Comparison of ENCODE assay signal across 10 cellular contexts in genomic region chr17:75571197-75571884, GRCh38. TPM values are rescaled to one million over a fixed set of nuclear protein-coding genes. Genes with fewer than 3 reads are reported as not detected.
A peak's percentile ranks its signal among the peaks of the same experiment; 100 is the strongest.
DNase-seq lines count a peak whose midpoint lies in the region; ATAC-seq and TF ChIP-seq lines count a peak whose summit lies in the region.
"Had no signal": no experiment of that assay in that cellular context is flagged by ENCODE, and none has a peak within 500 bp of the region (broad histone marks: within the 10 kb centered on the region; RNA-seq: fewer than 3 reads in every experiment).

No MANE protein-coding gene starts in this region.

- no peaks in the 10 kb centered on the region for H4K20me1 ChIP-seq in OCI-LY1 (ENCODE audit: insufficient read depth, low read length)

- peaks cover 9 to 16% of the 10 kb centered on the region in 2 donors for H3K36me3 Mint-ChIP-seq in stimulated activated naive B cell treated with anti-CD40 and anti-IgM and Interleukin-4, amounts not matched to agents 10 μg/mL and 1 μg/mL and 100 μg/mL, for 72 hours
- H3K36me3 Mint-ChIP-seq: activated CD4-positive, alpha-beta memory T cell treated with anti-CD3 and anti-CD28 coated beads for 36 hours had no signal

- H3K9me2 ChIP-seq in OCI-LY1 (ENCODE audit: low read depth, low read length): no peaks in the 10 kb centered on the region

- peak overlapping the region; percentile 45 for H3K4me3 ChIP-seq in OCI-LY1 (ENCODE audit: low read depth, low read length, poor library complexity, severe bottlenecking)
- H3K4me3 ChIP-seq in fibroblast of pulmonary artery (replicated peaks; ENCODE audit: low read depth, low read length): no peak overlapping the region
- no peak overlapping the region for H3K4me3 ChIP-seq in H7 (ENCODE audit: insufficient read depth, low read depth, low read length)

- peak overlapping the region; percentile 68 to 76 for H3K4me3 Mint-ChIP-seq in stimulated activated naive B cell treated with anti-CD40 and anti-IgM and Interleukin-4, amounts not matched to agents 10 μg/mL and 1 μg/mL and 100 μg/mL, for 72 hours
- H3K4me3 Mint-ChIP-seq: activated CD4-positive, alpha-beta memory T cell treated with anti-CD3 and anti-CD28 coated beads for 36 hours had no signal

- peak overlapping the region; percentile 99 for H3K27ac Mint-ChIP-seq in stimulated activated naive B cell treated with anti-CD40 and anti-IgM and Interleukin-4, amounts not matched to agents 10 μg/mL and 1 μg/mL and 100 μg/mL, for 72 hours
- H3K27ac Mint-ChIP-seq: activated CD4-positive, alpha-beta memory T cell treated with anti-CD3 and anti-CD28 coated beads for 36 hours had no signal

- peak overlapping the region; percentile 47; the same call in 1 of the 2 replicates for H3K9ac ChIP-seq in OCI-LY1 (ENCODE audit: low read length)

- no peaks in the 10 kb centered on the region for H3K9me3 Mint-ChIP-seq in stimulated activated naive B cell treated with anti-CD40 and anti-IgM and Interleukin-4, amounts not matched to agents 10 μg/mL and 1 μg/mL and 100 μg/mL, for 72 hours
- H3K9me3 Mint-ChIP-seq: activated CD4-positive, alpha-beta memory T cell treated with anti-CD3 and anti-CD28 coated beads for 36 hours had no signal

- H3K4me1 Mint-ChIP-seq in stimulated activated naive B cell treated with anti-CD40 and anti-IgM and Interleukin-4, amounts not matched to agents 10 μg/mL and 1 μg/mL and 100 μg/mL, for 72 hours: peaks cover 17 to 28% of the 10 kb centered on the region in 2 donors

- H3F3A ChIP-seq in OCI-LY1 (ENCODE audit: insufficient read depth, low read length): no peaks in the 10 kb centered on the region

- no peak overlapping the region for H3K27ac ChIP-seq in OCI-LY1 (ENCODE audit: low read depth, low read length, poor library complexity, severe bottlenecking)
- H3K27ac ChIP-seq: foreskin keratinocyte had no signal

- H3K9me3 ChIP-seq in OCI-LY1 (ENCODE audit: low read length): no peaks in the 10 kb centered on the region

- H3K27me3 ChIP-seq in OCI-LY1 (ENCODE audit: insufficient read depth, low read length): peaks cover 3% of the 10 kb centered on the region; the same call in 1 of the 2 replicates
- H3K27me3 ChIP-seq in H7 (ENCODE audit: control insufficient read depth, insufficient read depth, low read length): no peaks in the 10 kb centered on the region
- H3K27me3 ChIP-seq: foreskin keratinocyte had no signal

- DNase-seq in NCI-H82 (lab: John Stamatoyannopoulos, UW): peak; percentile 23
- DNase-seq in NCI-H82 treated with DMSO at 0.1 percent for 48 hours (lab: John Stamatoyannopoulos, UW; ENCODE audit: unreplicated experiment): no peak
- peak; percentile 24 for DNase-seq in fibroblast of pulmonary artery (ENCODE audit: low read depth)
- DNase-seq in stimulated activated naive B cell treated with anti-CD40 and anti-IgM and Interleukin-4, amounts not matched to agents 10 μg/mL and 1 μg/mL and 100 μg/mL, for 72 hours: peak; percentile 79
- DNase-seq in H7: no peak
- DNase-seq in activated CD4-positive, alpha-beta T cell treated with anti-CD3 and anti-CD28 coated beads, Interleukin-2, amount 50 U/mL, for 4 hours: no peak
- DNase-seq: activated CD4-positive, alpha-beta memory T cell treated with anti-CD3 and anti-CD28 coated beads for 36 hours; foreskin keratinocyte had no signal

- H3K4me1 ChIP-seq in OCI-LY1 (ENCODE audit: insufficient read depth, low read length, severe bottlenecking): peaks cover 13% of the 10 kb centered on the region
- H3K4me1 ChIP-seq: foreskin keratinocyte had no signal

- H3K27me3 Mint-ChIP-seq in stimulated activated naive B cell treated with anti-CD40 and anti-IgM and Interleukin-4, amounts not matched to agents 10 μg/mL and 1 μg/mL and 100 μg/mL, for 72 hours: no peaks in the 10 kb centered on the region
- H3K27me3 Mint-ChIP-seq: activated CD4-positive, alpha-beta memory T cell treated with anti-CD3 and anti-CD28 coated beads for 36 hours had no signal

- ATAC-seq in stimulated activated naive B cell treated with anti-CD40 and anti-IgM and Interleukin-4, amounts not matched to agents 10 μg/mL and 1 μg/mL and 100 μg/mL, for 72 hours (replicated peaks): peak; percentile 99
- no peak for ATAC-seq in HG02973 (IDR thresholded peaks at IDR 0.05; ENCODE audit: unreplicated experiment)
- ATAC-seq: foreskin keratinocyte had no signal

- H3K79me2 ChIP-seq in OCI-LY1 (ENCODE audit: insufficient read depth, low read length): no peaks in the 10 kb centered on the region

- H3K36me3 ChIP-seq in OCI-LY1 (ENCODE audit: insufficient read depth, low read length) (no peaks in the 10 kb centered on the region), H7 (replicated peaks; ENCODE audit: control insufficient read depth, insufficient read depth, low read length) (no peaks in the 10 kb centered on the region; the same call in 1 of the 2 replicates)

- no peak overlapping the region for H2AFZ ChIP-seq in OCI-LY1 (ENCODE audit: low read length)

- peak overlapping the region; percentile 58 for H3K4me2 ChIP-seq in OCI-LY1 (ENCODE audit: low read length)

- TF ChIP-seq CTCF in OCI-LY1 (IDR thresholded peaks at IDR 0.05; ENCODE audit: low read length) (no peak), fibroblast of pulmonary artery (IDR thresholded peaks at IDR 0.05; ENCODE audit: low read length, missing control alignments) (no peak)

RNA-seq across cellular contexts. Expression of gene MYO15B, which starts 16.3 kb away (rescaled TPM):
- total RNA-seq in H7 (2014; rRNA removed; shearing (Covaris generic)): 9.9 and 14.6 TPM in 2 replicates

RNA-seq across cellular contexts. Expression of gene LLGL2, which starts 45.8 kb away (rescaled TPM):
- total RNA-seq in H7 (2014; rRNA removed; shearing (Covaris generic)): 41.5 and 49.2 TPM in 2 replicates

RNA-seq across cellular contexts. Expression of gene TSEN54, which starts 55.0 kb away (rescaled TPM):
- 45.2 and 49.4 TPM in 2 replicates for total RNA-seq in H7 (2014; rRNA removed; shearing (Covaris generic))

RNA-seq across cellular contexts. Expression of gene CASKIN2, which starts 56.0 kb away (rescaled TPM):
- 11.8 and 13.1 TPM in 2 replicates for total RNA-seq in H7 (2014; rRNA removed; shearing (Covaris generic))

Comparison
In these comparisons a context has a peak if more than half of its experiments do, and no peak if none do; other contexts are left out.
1. DNase-seq: peak in NCI-H82 (single experiment), fibroblast of pulmonary artery (single experiment) and stimulated activated naive B cell treated with anti-CD40 and anti-IgM and Interleukin-4, amounts not matched to agents 10 μg/mL and 1 μg/mL and 100 μg/mL, for 72 hours (single experiment); none in NCI-H82 treated with DMSO at 0.1 percent for 48 hours (single experiment), H7 (single experiment) and activated CD4-positive, alpha-beta T cell treated with anti-CD3 and anti-CD28 coated beads, Interleukin-2, amount 50 U/mL, for 4 hours (0 of 2).